8 cellular contexts compared by ENCODE assay signal in genomic region chr16:86554917-86555762, GRCh38. TPM values are rescaled to one million over a fixed set of nuclear protein-coding genes. Genes with fewer than 3 reads are reported as not detected.
DNase-seq lines count a peak whose midpoint lies in the region; ATAC-seq and TF ChIP-seq lines count a peak whose summit lies in the region.

Gene MTHFSD, minus strand, starts transcription at chr16:86555235. Its CDS starts 51 bp downstream, at chr16:86555184.

- H3K27me3 ChIP-seq in HUES64 (ENCODE audit: insufficient read depth, low read length) (peaks cover 5% of the 10 kb centered on the region; the same call in 1 of the 2 replicates), OCI-LY1 (ENCODE audit: insufficient read depth, low read length) (no peaks in the 10 kb centered on the region)

- 6% methylated on average over 71 of the region's 71 CpGs for WGBS in HUES64

- CTCF ChIA-PET in Calu3 (lab: Charles Lee) = interaction anchor here (1.0 kb wide), 1 partner anchor 507 kb away, joined by 3 read pairs; no protein-coding TSS in a partner anchor

- H3K4me3 ChIP-seq in HUES64 (ENCODE audit: low read length) = peak within 1 kb of the TSS; percentile 91
- H3K4me3 ChIP-seq in OCI-LY1 (ENCODE audit: low read depth, low read length, poor library complexity, severe bottlenecking) = peak within 1 kb of the TSS; percentile 92

- H3K4me2 ChIP-seq in OCI-LY1 (ENCODE audit: low read length) = peak within 1 kb of the TSS; percentile 67

- 0 out of 2 replicates have a peak, but pooled peaks cover 4% of the 10 kb centered on the region for H3K4me1 ChIP-seq in HUES64 (ENCODE audit: insufficient read depth, low read length)
- peaks cover 13% of the 10 kb centered on the region for H3K4me1 ChIP-seq in OCI-LY1 (ENCODE audit: insufficient read depth, low read length, severe bottlenecking)

- no peaks in the 10 kb centered on the region for H3K9me3 Mint-ChIP-seq in Calu3 (ENCODE audit: low read depth, unreplicated experiment)

- no peak for TF ChIP-seq CTCF in Calu3 (IDR thresholded peaks at IDR 0.05; ENCODE audit: unreplicated experiment)
- TF ChIP-seq CTCF in OCI-LY1 (IDR thresholded peaks at IDR 0.05; ENCODE audit: low read length) = no peak

- peak within 1 kb of the TSS; percentile 92 for H3K4me3 Mint-ChIP-seq in Calu3 (ENCODE audit: low read depth, unreplicated experiment)

- intact Hi-C loops in Calu3 (cut with micrococcal nuclease; ENCODE audit: unreplicated experiment) = no loop called here

- no peaks in the 10 kb centered on the region for H4K20me1 ChIP-seq in OCI-LY1 (ENCODE audit: insufficient read depth, low read length)

- H3K27ac Mint-ChIP-seq in Calu3 (ENCODE audit: unreplicated experiment) = peak within 1 kb of the TSS; percentile 96

- TSS peak; percentile 99 for BruUV-seq in Calu3 (replicated peaks; lab: Mats Ljungman, UMichigan)

- no peaks in the 10 kb centered on the region for H3K9me2 ChIP-seq in OCI-LY1 (ENCODE audit: low read depth, low read length)

- H3K36me3 ChIP-seq in HUES64 (ENCODE audit: insufficient read depth, low read length) = 0 out of 2 replicates have a peak, but pooled peaks cover 7% of the 10 kb centered on the region
- H3K36me3 ChIP-seq in OCI-LY1 (ENCODE audit: insufficient read depth, low read length) = peaks cover 22% of the 10 kb centered on the region

- peak; percentile 98 for DNase-seq in Calu3
- DNase-seq in activated CD8-positive, alpha-beta memory T cell treated with anti-CD3 and anti-CD28 coated beads, Interleukin-2, amount 50 U/mL, for 48 hours = peak; percentile 99
- DNase-seq in epidermal melanocyte (ENCODE audit: insufficient read length, low spot score) = peak; percentile 97
- DNase-seq in middle frontal gyrus (ENCODE audit: extremely low spot score, low spot score) = peak; percentile 75
- DNase-seq in stimulated activated CD8-positive, alpha-beta memory T cell treated with anti-CD3 and anti-CD28 coated beads, Interleukin-2, amount 100 ng/mL, for 1 hour (ENCODE audit: low read depth in 2 of 2) = peak; percentile 93

- H3K4me1 Mint-ChIP-seq in Calu3 (ENCODE audit: low read depth, unreplicated experiment) = no peaks in the 10 kb centered on the region

- H3K27ac ChIP-seq in HUES64 (ENCODE audit: low read depth, low read length) = peak within 1 kb of the TSS; percentile 65
- H3K27ac ChIP-seq in OCI-LY1 (ENCODE audit: low read depth, low read length, poor library complexity, severe bottlenecking) = peak within 1 kb of the TSS; percentile 49

- H3F3A ChIP-seq in OCI-LY1 (ENCODE audit: insufficient read depth, low read length) = no peaks in the 10 kb centered on the region

- peaks cover 15% of the 10 kb centered on the region for H3K27me3 Mint-ChIP-seq in Calu3 (ENCODE audit: unreplicated experiment)

- no peak within 1 kb of the TSS for H2AFZ ChIP-seq in OCI-LY1 (ENCODE audit: low read length)

- ATAC-seq in GM21447 (IDR thresholded peaks at IDR 0.05; ENCODE audit: unreplicated experiment) = peak; percentile 82

- H3K79me2 ChIP-seq in OCI-LY1 (ENCODE audit: insufficient read depth, low read length) = no peaks in the 10 kb centered on the region

- H3K9me3 ChIP-seq in HUES64 (ENCODE audit: insufficient read depth, low read depth, low read length) = no peaks in the 10 kb centered on the region
- H3K9me3 ChIP-seq in OCI-LY1 (ENCODE audit: low read length) = no peaks in the 10 kb centered on the region

- H3K9ac ChIP-seq in HUES64 (ENCODE audit: low read depth, low read length) = peak within 1 kb of the TSS; percentile 96
- peak within 1 kb of the TSS; percentile 91 for H3K9ac ChIP-seq in OCI-LY1 (ENCODE audit: low read length)

- peaks cover 29% of the 10 kb centered on the region for H3K36me3 Mint-ChIP-seq in Calu3 (ENCODE audit: insufficient read depth, unreplicated experiment)

RNA-seq across cellular contexts. Expression of gene MTHFSD, which starts in this region (rescaled TPM):
- 47.8 and 48.9 TPM in 2 replicates for total RNA-seq in Calu3 (2022)
- polyA plus RNA-seq in HUES64 (2013, experiment 1 of 2) = 7.2 TPM
- polyA plus RNA-seq in HUES64 (2013, experiment 2 of 2) = 11.6 TPM

Comparison
In these comparisons a context has a peak if more than half of its experiments do, and no peak if none do; other contexts are left out.
1. Peak in every context shown above with its lines: DNase-seq, ATAC-seq, H3K4me3 ChIP-seq and H3K27ac ChIP-seq.